Comparison of ENCODE assay signal across 8 cellular contexts in genomic region chr7:151992375-151992774, GRCh38. TPM values are rescaled to one million over a fixed set of nuclear protein-coding genes. Genes with fewer than 3 reads are reported as not detected.
A peak's percentile ranks its signal among the peaks of the same experiment; 100 is the strongest.
DNase-seq lines count a peak whose midpoint lies in the region; ATAC-seq and TF ChIP-seq lines count a peak whose summit lies in the region.

No MANE protein-coding gene starts in this region.

- intact Hi-C loops in Right ventricle myocardium inferior (cut with DNase I) (no loop called here), cardiac septum (cut with DNase I) (no loop called here)

- peak; percentile 85 for TF ChIP-seq CTCF in VCaP (conservative IDR thresholded peaks at IDR 0.05)

- DNase-seq in Right ventricle myocardium inferior (ENCODE audit: missing footprints) (peak; percentile 75), cardiac septum (ENCODE audit: low spot score) (no peak), NCI-H1417 (lab: John Stamatoyannopoulos, UW) (peak; percentile 36 to 81 (median 56)), dermis blood vessel endothelial cell (peak; percentile 15), medulla oblongata (ENCODE audit: extremely low spot score) (peak; percentile 61)
- peak; percentile 54 for DNase-seq in stimulated activated naive CD8-positive, alpha-beta T cell treated with anti-CD3 and anti-CD28 coated beads, Interleukin-15, Interleukin-2, amounts not matched to agents 100 U/mL and 50 U/mL, for 24 hours

- ATAC-seq in Right ventricle myocardium inferior (peak; percentile 91), HG03039 (IDR thresholded peaks at IDR 0.05; ENCODE audit: unreplicated experiment) (no peak)
- ATAC-seq in stimulated activated naive CD8-positive, alpha-beta T cell treated with anti-CD3 and anti-CD28 coated beads, Interleukin-15, Interleukin-2, amounts not matched to agents 100 U/mL and 50 U/mL, for 24 hours: peak; percentile 93

- H3K27ac ChIP-seq in VCaP: no peak overlapping the region

RNA-seq across cellular contexts. Expression of gene GALNT11, which starts 33.1 kb away (rescaled TPM):
- total RNA-seq in Right ventricle myocardium inferior: 22.7 TPM
- 25.6 TPM for total RNA-seq in cardiac septum
- total RNA-seq in dermis blood vessel endothelial cell: 54.1 and 57.8 TPM in 2 replicates

RNA-seq across cellular contexts. Expression of gene GALNTL5, which starts 36.1 kb away (rescaled TPM):
- total RNA-seq in Right ventricle myocardium inferior: not detected
- not detected for total RNA-seq in cardiac septum
- total RNA-seq in dermis blood vessel endothelial cell: not detected in 2 replicates
